10 cellular contexts compared by ENCODE assay signal in genomic region chr7:125526958-125527357, GRCh38.
"Had no signal": no experiment of that assay in that cellular context is flagged by ENCODE, and none has a peak within 500 bp of the region (broad histone marks: within the 10 kb centered on the region; RNA-seq: fewer than 3 reads in every experiment).

No MANE protein-coding gene starts in this region.

- H3K4me3 ChIP-seq: GM23248, HAP-1, K562 had no signal

- H3K9me3 ChIP-seq: HAP-1 had no signal

- H3K36me3 ChIP-seq: HAP-1 had no signal

- ATAC-seq: HCT116, K562 had no signal

- H3K27ac ChIP-seq: GM23248 had no signal

- H3K9ac ChIP-seq: GM23248 had no signal

- H2AFZ ChIP-seq: GM23248 had no signal

- H3K4me1 ChIP-seq: HAP-1 had no signal

- FAIRE-seq: HTR-8/SVneo, K562 had no signal

- DNase-seq: GM23248, GOT3, H7, HFFc6, IMR-90, KG1 had no signal
